Comparison of ENCODE assay signal across 34 cellular contexts in genomic region chr4:3675251-3676115, GRCh38.
DNase-seq lines count a peak whose midpoint lies in the region; ATAC-seq, FAIRE-seq and TF ChIP-seq lines count a peak whose summit lies in the region.
"Had no signal": no experiment of that assay in that cellular context is flagged by ENCODE, and none has a peak within 500 bp of the region (broad histone marks: within the 10 kb centered on the region; RNA-seq: fewer than 3 reads in every experiment).

No MANE protein-coding gene starts in this region.

- H3K9me3 ChIP-seq in heart right ventricle (peaks cover 0 to 5% (median 0%) of the 10 kb centered on the region in 11 donors), RWPE2 (ENCODE audit: severe bottlenecking) (no peaks in the 10 kb centered on the region), kidney (ENCODE audit: control insufficient read depth in 1 of 2, low read length in 2 of 2) (peaks cover 0 to 4% of the 10 kb centered on the region in 2 donors), upper lobe of right lung (no peaks in the 10 kb centered on the region)
- H3K9me3 ChIP-seq: body of pancreas, neutrophil, psoas muscle, thoracic aorta, vagina had no signal

- peak; percentile 67 for DNase-seq in cardiac septum (ENCODE audit: low spot score)
- DNase-seq in heart right ventricle: no peak
- peak; percentile 43 for DNase-seq in RWPE2 (ENCODE audit: low spot score)
- peak; percentile 61 for DNase-seq in kidney
- peak; percentile 52 for DNase-seq in upper lobe of right lung
- DNase-seq in type B pancreatic cell (ENCODE audit: extremely low spot score, unreplicated experiment): no peak
- DNase-seq: activated CD4-positive, alpha-beta T cell treated with anti-CD3 and anti-CD28 coated beads, Interleukin-2, amount 50 U/mL, for 1 hour; activated CD8-positive, alpha-beta memory T cell treated with anti-CD3 and anti-CD28 coated beads, Interleukin-2, amount 10 ng/mL, durations not matched to agents 7 days and 5 days; activated naive CD4-positive, alpha-beta T cell; activated T-cell treated with anti-CD3 and anti-CD28 coated beads, Interleukin-2, amount 50 U/mL, for 72 hours; CD8-positive, alpha-beta T cell; DMS 273 treated with DMSO at 0.1 percent for 48 hours; kidney glomerular epithelial cell; NCI-H1092 treated with DMSO at 0.1 percent for 48 hours; NCI-H187 treated with DMSO at 0.1 percent for 48 hours; NCI-H2171 treated with DMSO at 0.1 percent for 48 hours; NCI-H524; PC-9; SHP77 treated with DMSO at 0.1 percent for 48 hours; stimulated activated naive CD8-positive, alpha-beta T cell treated with anti-CD3 and anti-CD28 coated beads, Interleukin-15, Interleukin-2, amounts not matched to agents 100 U/mL and 50 U/mL, for 24 hours; SW 1271; T-helper 9 cell had no signal

- peaks cover 13% of the 10 kb centered on the region for H3K27me3 Mint-ChIP-seq in type B pancreatic cell
- H3K27me3 Mint-ChIP-seq: activated CD8-positive, alpha-beta memory T cell treated with anti-CD3 and anti-CD28 coated beads, Interleukin-2, amount 10 ng/mL, durations not matched to agents 7 days and 5 days had no signal

- H3K4me3 ChIP-seq in heart right ventricle (no peak overlapping the region), RWPE2 (ENCODE audit: severe bottlenecking) (no peak overlapping the region), kidney (ENCODE audit: low read length in 2 of 2) (no peak overlapping the region), upper lobe of right lung (no peak overlapping the region)
- H3K4me3 ChIP-seq: body of pancreas, PC-9, psoas muscle, thoracic aorta, vagina had no signal

- TF ChIP-seq CTCF in heart right ventricle (IDR thresholded peaks at IDR 0.05) (no peak), RWPE2 (IDR thresholded peaks at IDR 0.05; ENCODE audit: poor library complexity, severe bottlenecking) (no peak), kidney (IDR thresholded peaks at IDR 0.05; ENCODE audit: borderline replicate concordance, extremely low read depth, insufficient read depth) (no peak), upper lobe of right lung (IDR thresholded peaks at IDR 0.05) (no peak), type B pancreatic cell (conservative IDR thresholded peaks at IDR 0.05) (no peak)

- H3K27ac Mint-ChIP-seq in type B pancreatic cell: no peak overlapping the region
- H3K27ac Mint-ChIP-seq: activated CD8-positive, alpha-beta memory T cell treated with anti-CD3 and anti-CD28 coated beads, Interleukin-2, amount 10 ng/mL, durations not matched to agents 7 days and 5 days; activated T-cell treated with anti-CD3 and anti-CD28 coated beads, Interleukin-2, amount 50 U/mL, for 72 hours; CD8-positive, alpha-beta T cell; IgD-negative memory B cell; memory B cell had no signal

- WGBS in heart right ventricle, 2 donors: 67 to 71% methylated on average over 32 of the region's 32 CpGs

- no peak overlapping the region for H3K9ac ChIP-seq in kidney (ENCODE audit: low read length in 2 of 2)

- no peak overlapping the region for H3K4me3 Mint-ChIP-seq in type B pancreatic cell
- H3K4me3 Mint-ChIP-seq: activated CD8-positive, alpha-beta memory T cell treated with anti-CD3 and anti-CD28 coated beads, Interleukin-2, amount 10 ng/mL, durations not matched to agents 7 days and 5 days; activated T-cell treated with anti-CD3 and anti-CD28 coated beads, Interleukin-2, amount 50 U/mL, for 72 hours; CD8-positive, alpha-beta T cell; IgD-negative memory B cell; memory B cell had no signal

- H3K4me1 Mint-ChIP-seq in type B pancreatic cell (ENCODE audit: unreplicated experiment): peaks cover 9% of the 10 kb centered on the region
- H3K4me1 Mint-ChIP-seq: activated CD8-positive, alpha-beta memory T cell treated with anti-CD3 and anti-CD28 coated beads, Interleukin-2, amount 10 ng/mL, durations not matched to agents 7 days and 5 days; memory B cell had no signal

- intact Hi-C loops in cardiac septum (cut with DNase I) (no loop called here), heart right ventricle (cut with DNase I) (no loop called here), kidney (cut with DNase I) (no loop called here), upper lobe of right lung (cut with DNase I) (no loop called here)

- no peaks in the 10 kb centered on the region for H3K36me3 Mint-ChIP-seq in type B pancreatic cell
- H3K36me3 Mint-ChIP-seq: activated CD8-positive, alpha-beta memory T cell treated with anti-CD3 and anti-CD28 coated beads, Interleukin-2, amount 10 ng/mL, durations not matched to agents 7 days and 5 days; CD8-positive, alpha-beta T cell; IgD-negative memory B cell had no signal

- no peaks in the 10 kb centered on the region for H3K9me3 Mint-ChIP-seq in type B pancreatic cell

- H3K27me3 ChIP-seq in heart right ventricle: peaks cover 6 to 73% (median 43%) of the 10 kb centered on the region in 7 donors
- H3K27me3 ChIP-seq in RWPE2 (ENCODE audit: insufficient read depth, poor library complexity, severe bottlenecking): peaks cover 8% of the 10 kb centered on the region
- no peaks in the 10 kb centered on the region for H3K27me3 ChIP-seq in upper lobe of right lung
- H3K27me3 ChIP-seq: body of pancreas, vagina had no signal

- H3K36me3 ChIP-seq in heart right ventricle: no peaks in the 10 kb centered on the region
- H3K36me3 ChIP-seq in RWPE2 (ENCODE audit: low read depth): no peaks in the 10 kb centered on the region
- H3K36me3 ChIP-seq in kidney (ENCODE audit: control insufficient read depth in 1 of 2, insufficient read depth in 2 of 2, low read length in 2 of 2): no peaks in the 10 kb centered on the region
- no peaks in the 10 kb centered on the region for H3K36me3 ChIP-seq in upper lobe of right lung
- H3K36me3 ChIP-seq: neutrophil, thoracic aorta, vagina had no signal

- H3K27ac ChIP-seq in heart right ventricle: no peak overlapping the region
- H3K27ac ChIP-seq in RWPE2 (ENCODE audit: poor library complexity, severe bottlenecking): no peak overlapping the region
- H3K27ac ChIP-seq in kidney (ENCODE audit: low read depth in 2 of 2, low read length in 2 of 2): no peak overlapping the region
- H3K27ac ChIP-seq in upper lobe of right lung: no peak overlapping the region
- H3K27ac ChIP-seq: body of pancreas, neutrophil, PC-9, psoas muscle, thoracic aorta, vagina, VCaP had no signal

- no peak for FAIRE-seq in kidney (lab: Jason Lieb, UNC)
- FAIRE-seq: G401.6, GM19239 had no signal

- no peak for ATAC-seq in heart right ventricle
- no peak for ATAC-seq in RWPE2 (ENCODE audit: low read depth)
- ATAC-seq in upper lobe of right lung: no peak
- no peak for ATAC-seq in GM21367 (IDR thresholded peaks at IDR 0.05; ENCODE audit: unreplicated experiment)
- no peak for ATAC-seq in GM19397 (IDR thresholded peaks at IDR 0.05; ENCODE audit: unreplicated experiment)
- ATAC-seq: activated CD8-positive, alpha-beta memory T cell treated with anti-CD3 and anti-CD28 coated beads, Interleukin-2, amount 10 ng/mL, durations not matched to agents 7 days and 5 days; activated T-cell treated with anti-CD3 and anti-CD28 coated beads, Interleukin-2, amount 50 U/mL, for 72 hours; body of pancreas; CD8-positive, alpha-beta T cell; psoas muscle; stimulated activated naive CD8-positive, alpha-beta T cell treated with anti-CD3 and anti-CD28 coated beads, Interleukin-15, Interleukin-2, amounts not matched to agents 100 U/mL and 50 U/mL, for 24 hours had no signal

- H3K4me1 ChIP-seq in heart right ventricle (no peaks in the 10 kb centered on the region), RWPE2 (ENCODE audit: insufficient read depth, poor library complexity, severe bottlenecking) (no peaks in the 10 kb centered on the region), kidney (ENCODE audit: control insufficient read depth in 1 of 2, insufficient read depth in 1 of 2, low read depth in 1 of 2, low read length in 2 of 2) (peaks cover 5 to 7% of the 10 kb centered on the region in 2 donors), upper lobe of right lung (no peaks in the 10 kb centered on the region)
- H3K4me1 ChIP-seq: psoas muscle, vagina had no signal

Comparison
In these comparisons a context has a peak if more than half of its experiments do, and no peak if none do; other contexts are left out.
1. DNase-seq: peak in cardiac septum (single experiment), RWPE2 (single experiment), kidney (single experiment) and upper lobe of right lung (single experiment); none in heart right ventricle (0 of 2) and type B pancreatic cell (single experiment).